Comparison of ENCODE assay signal across 17 cellular contexts in the genomic region with DNA sequence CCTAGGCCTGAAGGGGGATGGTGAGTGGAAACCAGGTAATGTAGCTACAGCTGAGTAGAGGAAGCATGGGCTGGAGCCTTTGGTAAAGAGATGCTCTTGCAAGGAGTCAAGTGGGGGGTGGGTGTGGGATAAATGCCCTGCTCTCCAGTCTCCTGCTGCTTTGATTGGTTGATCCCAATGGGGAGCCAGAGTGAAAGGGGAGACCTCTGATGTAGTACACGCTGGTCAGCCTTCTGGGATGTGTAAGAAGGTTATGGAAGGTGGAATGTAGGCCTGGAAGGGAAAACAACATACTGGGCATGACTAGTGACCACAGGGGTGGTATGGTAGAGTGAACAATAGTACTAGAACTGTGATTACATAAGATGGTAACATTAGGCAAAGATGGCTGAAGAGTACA. TPM values are rescaled to one million over a fixed set of nuclear protein-coding genes. Genes with fewer than 3 reads are reported as not detected.
DNase-seq lines count a peak whose midpoint lies in the region; ATAC-seq and TF ChIP-seq lines count a peak whose summit lies in the region.
"Had no signal": no experiment of that assay in that cellular context is flagged by ENCODE, and none has a peak within 500 bp of the region (broad histone marks: within the 10 kb centered on the region; RNA-seq: fewer than 3 reads in every experiment).

No MANE protein-coding gene starts in this region.

- H3K4me1 ChIP-seq in CD4-positive, CD25-positive, alpha-beta regulatory T cell (ENCODE audit: control insufficient read depth, insufficient read depth, low read length, poor library complexity, severe bottlenecking) = peaks cover 28% of the 10 kb centered on the region
- peaks cover 45% of the 10 kb centered on the region for H3K4me1 ChIP-seq in Loucy (ENCODE audit: insufficient read depth, low read length, poor library complexity, severe bottlenecking)

- peaks cover 32 to 51% (median 41%) of the 10 kb centered on the region in 4 donors for H3K4me1 Mint-ChIP-seq in CD4-positive, CD25-positive, alpha-beta regulatory T cell
- peaks cover 25% of the 10 kb centered on the region for H3K4me1 Mint-ChIP-seq in activated CD4-positive, alpha-beta T cell treated with anti-CD3 and anti-CD28 coated beads, Interleukin-2, amount 10 ng/mL, durations not matched to agents 24 days and 14 days

- no peaks in the 10 kb centered on the region for H3K36me3 ChIP-seq in CD4-positive, CD25-positive, alpha-beta regulatory T cell (ENCODE audit: control insufficient read depth, insufficient read depth, low read length)
- H3K36me3 ChIP-seq in Loucy (ENCODE audit: insufficient read depth, low read length) = no peaks in the 10 kb centered on the region
- H3K36me3 ChIP-seq: SJSA1 had no signal

- no peaks in the 10 kb centered on the region for H3K27me3 ChIP-seq in CD4-positive, CD25-positive, alpha-beta regulatory T cell (ENCODE audit: control insufficient read depth, insufficient read depth, low read length)
- H3K27me3 ChIP-seq in Loucy (ENCODE audit: insufficient read depth, low read length, poor library complexity, severe bottlenecking) = no peaks in the 10 kb centered on the region
- H3K27me3 ChIP-seq: SJSA1 had no signal

- H3K36me3 Mint-ChIP-seq in CD4-positive, CD25-positive, alpha-beta regulatory T cell = peaks cover 19% of the 10 kb centered on the region
- peaks cover 3% of the 10 kb centered on the region for H3K36me3 Mint-ChIP-seq in activated CD4-positive, alpha-beta T cell treated with anti-CD3 and anti-CD28 coated beads, Interleukin-2, amount 10 ng/mL, durations not matched to agents 24 days and 14 days (ENCODE audit: low read depth)

- H3K27ac ChIP-seq in CD4-positive, CD25-positive, alpha-beta regulatory T cell (ENCODE audit: insufficient read depth, low read length, poor library complexity, severe bottlenecking) = no peak overlapping the region
- H3K27ac ChIP-seq: SJSA1 had no signal

- peaks cover 59% of the 10 kb centered on the region for H3K79me2 ChIP-seq in Loucy (ENCODE audit: insufficient read depth, low read length)

- H3K9ac ChIP-seq in Loucy (ENCODE audit: low read depth, low read length, poor library complexity, severe bottlenecking) = no peak overlapping the region

- TF ChIP-seq CTCF in Loucy (conservative IDR thresholded peaks at IDR 0.05; ENCODE audit: low read length) (no peak), astrocyte of the spinal cord (IDR thresholded peaks at IDR 0.05; ENCODE audit: low read depth, low read length) (no peak)

- no peaks in the 10 kb centered on the region for H3K27me3 Mint-ChIP-seq in CD4-positive, CD25-positive, alpha-beta regulatory T cell
- H3K27me3 Mint-ChIP-seq in activated CD4-positive, alpha-beta T cell treated with anti-CD3 and anti-CD28 coated beads, Interleukin-2, amount 10 ng/mL, durations not matched to agents 24 days and 14 days = no peaks in the 10 kb centered on the region
- H3K27me3 Mint-ChIP-seq: CD4-positive, alpha-beta T cell had no signal

- H3F3A ChIP-seq in Loucy (ENCODE audit: low read depth) = no peaks in the 10 kb centered on the region

- H3K4me2 ChIP-seq in Loucy (ENCODE audit: low read depth, low read length, poor library complexity, severe bottlenecking) = peak overlapping the region; percentile 99

- H2AFZ ChIP-seq in Loucy (ENCODE audit: low read length) = no peak overlapping the region

- no peaks in the 10 kb centered on the region for H3K9me3 ChIP-seq in CD4-positive, CD25-positive, alpha-beta regulatory T cell (ENCODE audit: control insufficient read depth in 2 of 2, low read length in 2 of 2)
- H3K9me3 ChIP-seq in Loucy (ENCODE audit: insufficient read depth, low read depth, low read length) = no peaks in the 10 kb centered on the region
- H3K9me3 ChIP-seq: SJSA1 had no signal

- no peak for DNase-seq in CD4-positive, CD25-positive, alpha-beta regulatory T cell
- DNase-seq in astrocyte of the spinal cord (ENCODE audit: low read depth, low spot score) = peak; percentile 55
- DNase-seq in myocyte (ENCODE audit: low read depth) = peak; percentile 24
- DNase-seq in stimulated activated naive CD4-positive, alpha-beta T cell treated with Interleukin-2 at 50 U/mL for 16 hours (lab: John Stamatoyannopoulos, UW) = no peak
- no peak for DNase-seq in HPDE6-E6E7 (ENCODE audit: extremely low spot score)
- no peak for DNase-seq in activated CD4-positive, alpha-beta T cell treated with anti-CD3 and anti-CD28 coated beads, Interleukin-2, amount 10 ng/mL, durations not matched to agents 24 days and 14 days
- no peak for DNase-seq in activated CD4-positive, alpha-beta T cell treated with anti-CD3 and anti-CD28 coated beads, Interleukin-2, amount 50 U/mL, for 4 hours
- DNase-seq: CD4-positive, alpha-beta T cell; DMS79 treated with DMSO at 0.1 percent for 48 hours; GDM1; GOT3; NCI-H1436; NCI-H2081 treated with DMSO at 0.1 percent for 48 hours; NCI-H69; NK-92 treated with Interleukin-12 subunit alpha and Interleukin-12 subunit beta, amount 100 ng/mL, for 24 hours had no signal

- no peaks in the 10 kb centered on the region for H3K9me2 ChIP-seq in Loucy (replicated peaks; ENCODE audit: low read depth, low read length)

- in situ Hi-C loops in astrocyte of the spinal cord (cut with HindIII; ENCODE audit: low sequenced_read_pairs) = no loop called here

- H3K4me3 ChIP-seq in CD4-positive, CD25-positive, alpha-beta regulatory T cell (ENCODE audit: low read depth, low read length) = no peak overlapping the region
- H3K4me3 ChIP-seq in Loucy (ENCODE audit: low read length, poor library complexity, severe bottlenecking) (peak overlapping the region; percentile 19), astrocyte of the spinal cord (ENCODE audit: low read depth, low read length) (no peak overlapping the region)
- H3K4me3 ChIP-seq: SJSA1 had no signal

- H4K20me1 ChIP-seq in Loucy (ENCODE audit: insufficient read depth, low read length, poor library complexity, severe bottlenecking) = peaks cover 2% of the 10 kb centered on the region

- peak overlapping the region in 2 of 3 donors; percentile 6 to 16 for H3K27ac Mint-ChIP-seq in CD4-positive, CD25-positive, alpha-beta regulatory T cell
- H3K27ac Mint-ChIP-seq in activated CD4-positive, alpha-beta T cell treated with anti-CD3 and anti-CD28 coated beads, Interleukin-2, amount 10 ng/mL, durations not matched to agents 24 days and 14 days = no peak overlapping the region
- H3K27ac Mint-ChIP-seq: CD4-positive, alpha-beta T cell had no signal

- intact Hi-C loops in activated CD4-positive, alpha-beta T cell treated with anti-CD3 and anti-CD28 coated beads, Interleukin-2, amount 10 ng/mL, durations not matched to agents 24 days and 14 days (cut with micrococcal nuclease) = no loop called here

- H3K4me3 Mint-ChIP-seq in CD4-positive, CD25-positive, alpha-beta regulatory T cell = peak overlapping the region in 2 of 4 donors; percentile 39 to 59
- no peak overlapping the region for H3K4me3 Mint-ChIP-seq in activated CD4-positive, alpha-beta T cell treated with anti-CD3 and anti-CD28 coated beads, Interleukin-2, amount 10 ng/mL, durations not matched to agents 24 days and 14 days
- H3K4me3 Mint-ChIP-seq: CD4-positive, alpha-beta T cell had no signal

- no peaks in the 10 kb centered on the region for H3K9me3 Mint-ChIP-seq in CD4-positive, CD25-positive, alpha-beta regulatory T cell
- H3K9me3 Mint-ChIP-seq in activated CD4-positive, alpha-beta T cell treated with anti-CD3 and anti-CD28 coated beads, Interleukin-2, amount 10 ng/mL, durations not matched to agents 24 days and 14 days = no peaks in the 10 kb centered on the region
- H3K9me3 Mint-ChIP-seq: CD4-positive, alpha-beta T cell had no signal

- no peak for ATAC-seq in CD4-positive, CD25-positive, alpha-beta regulatory T cell (ENCODE audit: low read depth in 2 of 2)

RNA-seq across cellular contexts. Expression of a gene that starts 44.3 kb away (rescaled TPM):
- total RNA-seq in CD4-positive, CD25-positive, alpha-beta regulatory T cell = 4.3 TPM
- polyA plus RNA-seq in CD4-positive, CD25-positive, alpha-beta regulatory T cell = 1 to 10 TPM in 3 of 4 donors, under 1 TPM in 1; 0.95 to 1.9 (median 1.5) TPM
- total RNA-seq in myocyte = 5.2 and 6.0 TPM in 2 replicates
- 0.67 TPM for polyA plus RNA-seq in myocyte (2012)
- 0.96 and 1.2 TPM in 2 replicates for total RNA-seq in activated CD4-positive, alpha-beta T cell treated with anti-CD3 and anti-CD28 coated beads, Interleukin-2, amount 10 ng/mL, durations not matched to agents 24 days and 14 days

Comparison
In these comparisons a context has a peak if more than half of its experiments do, and no peak if none do; other contexts are left out.
1. DNase-seq: peak in astrocyte of the spinal cord (single experiment) and myocyte (single experiment); none in CD4-positive, CD25-positive, alpha-beta regulatory T cell (0 of 3), stimulated activated naive CD4-positive, alpha-beta T cell treated with Interleukin-2 at 50 U/mL for 16 hours (single experiment), HPDE6-E6E7 (single experiment), activated CD4-positive, alpha-beta T cell treated with anti-CD3 and anti-CD28 coated beads, Interleukin-2, amount 10 ng/mL, durations not matched to agents 24 days and 14 days (single experiment) and activated CD4-positive, alpha-beta T cell treated with anti-CD3 and anti-CD28 coated beads, Interleukin-2, amount 50 U/mL, for 4 hours (0 of 2).